ENCODE assay signal across 8 cellular contexts in genomic region chr3:177057768-177058167, GRCh38.
DNase-seq lines count a peak whose midpoint lies in the region; ATAC-seq and TF ChIP-seq lines count a peak whose summit lies in the region.

No MANE protein-coding gene starts in this region.

- no peak overlapping the region for H2BK120ac ChIP-seq in H9 (ENCODE audit: low read depth, low read length, poor library complexity, severe bottlenecking)

- H3K9me3 Mint-ChIP-seq in H9, result no peaks in the 10 kb centered on the region

- no peak overlapping the region for H2BK15ac ChIP-seq in H9 (ENCODE audit: low read depth, low read length)

- peaks cover 5 to 11% of the 10 kb centered on the region in 2 experiments; a peak in 3 of 4 replicates for H3K4me1 Mint-ChIP-seq in H9

- H3K9me3 ChIP-seq in SK-N-SH (no peaks in the 10 kb centered on the region), osteoblast (ENCODE audit: low read depth, low read length) (no peaks in the 10 kb centered on the region), Peyer's patch (no peaks in the 10 kb centered on the region), H9 (ENCODE audit: control insufficient read depth, low read depth, low read length) (no peaks in the 10 kb centered on the region)

- no peaks in the 10 kb centered on the region for H3K9me2 ChIP-seq in SK-N-SH

- no peak overlapping the region for H3K4me3 Mint-ChIP-seq in H9

- H3K23ac ChIP-seq in H9 (ENCODE audit: insufficient read length, low read depth, low read length), result no peak overlapping the region

- TF ChIP-seq POLR2A in Peyer's patch (IDR thresholded peaks at IDR 0.05), result no peak

- CTCF ChIA-PET in SK-N-SH (lab: Yijun Ruan, JAX), result interaction anchor here (1.0 kb wide), 1 partner anchor 42 kb away, joined by 3 read pairs; no protein-coding TSS in a partner anchor

- no peaks in the 10 kb centered on the region for H3K23me2 ChIP-seq in H9 (ENCODE audit: insufficient read length, low read depth, low read length, poor library complexity, severe bottlenecking)

- TF ChIP-seq EP300 in SK-N-SH (IDR thresholded peaks at IDR 0.05; ENCODE audit: borderline replicate concordance in 1 of 2, low read depth in 1 of 2, low read length in 1 of 2), result no peak

- no peaks in the 10 kb centered on the region for H3K27me3 ChIP-seq in SK-N-SH (ENCODE audit: insufficient read depth)
- H3K27me3 ChIP-seq in osteoblast (ENCODE audit: insufficient read depth, low read length), result no peaks in the 10 kb centered on the region
- H3K27me3 ChIP-seq in Peyer's patch, result no peaks in the 10 kb centered on the region
- no peaks in the 10 kb centered on the region for H3K27me3 ChIP-seq in H9 (ENCODE audit: insufficient read depth, low read length)

- H3T11ph ChIP-seq in H9 (ENCODE audit: low read length), result no peak overlapping the region

- no peaks in the 10 kb centered on the region for H3K79me1 ChIP-seq in H9 (ENCODE audit: insufficient read depth, low read depth, low read length, poor library complexity, severe bottlenecking)

- H3K27me3 Mint-ChIP-seq in H9 (ENCODE audit: low read depth), result no peaks in the 10 kb centered on the region

- peaks cover 3 to 36% of the 10 kb centered on the region in 2 experiments for H3K4me1 ChIP-seq in SK-N-SH (ENCODE audit: control insufficient read depth in 1 of 2, insufficient read depth in 2 of 2, low read depth in 1 of 2, low read length in 1 of 2)
- H3K4me1 ChIP-seq in osteoblast (ENCODE audit: insufficient read depth, low read length), result peaks cover 11% of the 10 kb centered on the region
- peaks cover 0 to 5% (median 0%) of the 10 kb centered on the region in 4 donors for H3K4me1 ChIP-seq in Peyer's patch
- H3K4me1 ChIP-seq in H9 (ENCODE audit: insufficient read depth, low read length), result no peaks in the 10 kb centered on the region; the same call in 1 of the 2 replicates

- H3K9ac ChIP-seq in SK-N-SH (no peak overlapping the region), H9 (ENCODE audit: extremely low read depth, insufficient read length, low read length) (no peak overlapping the region)

- H3K36me3 ChIP-seq in SK-N-SH (replicated peaks in 1 of 2; ENCODE audit: control insufficient read depth in 1 of 2, insufficient read depth in 2 of 2, low read length in 1 of 2) (peaks cover 10 to 21% of the 10 kb centered on the region in 2 experiments), osteoblast (ENCODE audit: insufficient read depth, low read length) (peaks cover 8% of the 10 kb centered on the region), Peyer's patch (no peaks in the 10 kb centered on the region)

- no peak overlapping the region for H2BK20ac ChIP-seq in H9 (ENCODE audit: low read depth, low read length, poor library complexity, severe bottlenecking)

- H2AK5ac ChIP-seq in H9 (ENCODE audit: insufficient read length, low read length), result no peak overlapping the region

- TF ChIP-seq CTCF in SK-N-SH (IDR thresholded peaks at IDR 0.05) (no peak), osteoblast (IDR thresholded peaks at IDR 0.05; ENCODE audit: extremely low read depth, low read depth, low read length) (no peak), Peyer's patch (IDR thresholded peaks at IDR 0.05) (no peak), H9 (conservative IDR thresholded peaks at IDR 0.05) (no peak)

- H3K4me3 ChIP-seq in SK-N-SH (ENCODE audit: low read depth in 2 of 2, low read length in 1 of 2) (no peak overlapping the region), osteoblast (ENCODE audit: insufficient read depth, low read length) (no peak overlapping the region), Peyer's patch (no peak overlapping the region)

- no peak overlapping the region for H3K56ac ChIP-seq in H9 (ENCODE audit: insufficient read length, low read depth, low read length)

- DNase-seq in activated CD4-positive, alpha-beta T cell treated with anti-CD3 and anti-CD28 coated beads, Interleukin-2, amount 50 U/mL, for 1 hour, result peak; percentile 20
- peak; percentile 7 to 32 for DNase-seq in stimulated activated CD4-positive, alpha-beta T cell treated with anti-CD3 and anti-CD28 coated beads, Interleukin-2, amount 100 ng/mL, for 48 hours
- no peak for DNase-seq in SK-N-SH
- no peak for DNase-seq in osteoblast (ENCODE audit: insufficient read length, low spot score, missing footprints)
- no peak for DNase-seq in Peyer's patch
- DNase-seq in H9, result no peak

- H4K20me1 ChIP-seq in SK-N-SH (ENCODE audit: insufficient read depth) (peaks cover 8% of the 10 kb centered on the region; the same call in 1 of the 2 replicates), osteoblast (ENCODE audit: insufficient read depth, low read length) (peaks cover 2% of the 10 kb centered on the region), H9 (ENCODE audit: control insufficient read depth, insufficient read depth, insufficient read length) (no peaks in the 10 kb centered on the region)

- no peak overlapping the region for H3K4ac ChIP-seq in H9 (ENCODE audit: low read depth, low read length)

- no peak overlapping the region for H4K8ac ChIP-seq in H9 (replicated peaks; ENCODE audit: insufficient read length, low read depth, low read length)

- TF ChIP-seq RAD21 in SK-N-SH (IDR thresholded peaks at IDR 0.05; ENCODE audit: low read length), result no peak

- 93% methylated on average over 4 of the region's 4 CpGs for WGBS in SK-N-SH (ENCODE audit: low lambda C conversion rate)
- WGBS in H9 (ENCODE audit: extremely low coverage, insufficient read length, low lambda C conversion rate), result no CpG with 5 or more reads among the region's 4 CpGs

- no peak overlapping the region for H3K14ac ChIP-seq in H9 (ENCODE audit: insufficient read depth, low read length)

- H2AFZ ChIP-seq in SK-N-SH (ENCODE audit: low read depth), result no peak overlapping the region
- no peak overlapping the region for H2AFZ ChIP-seq in osteoblast (ENCODE audit: low read length)
- H2AFZ ChIP-seq in H9 (ENCODE audit: low read length), result no peak overlapping the region

- H3F3A ChIP-seq in SK-N-SH (replicated peaks; ENCODE audit: insufficient read depth), result no peaks in the 10 kb centered on the region

- H4K91ac ChIP-seq in H9 (ENCODE audit: insufficient read length, low read depth, low read length), result no peak overlapping the region

- no peak overlapping the region for H2BK5ac ChIP-seq in H9 (ENCODE audit: insufficient read length, low read length)

- H3K36me3 Mint-ChIP-seq in H9 (ENCODE audit: insufficient read depth in 1 of 3, low read depth in 3 of 3), result peaks cover 0 to 10% (median 6%) of the 10 kb centered on the region in 3 experiments; a peak in 2 of 7 replicates

- no peak overlapping the region for H3K18ac ChIP-seq in H9 (ENCODE audit: insufficient read length, low read depth, low read length)

- POLR2A ChIA-PET in SK-N-SH (lab: Yijun Ruan, JAX), result no interaction called here

- no peak overlapping the region for H3K27ac Mint-ChIP-seq in H9

- H3K79me2 ChIP-seq in SK-N-SH (ENCODE audit: insufficient read depth) (peaks cover 54% of the 10 kb centered on the region), osteoblast (ENCODE audit: insufficient read depth, low read length) (peaks cover 73% of the 10 kb centered on the region), H9 (ENCODE audit: insufficient read depth, low read length) (peaks cover 3% of the 10 kb centered on the region; the same call in 1 of the 2 replicates)

- no peak overlapping the region for H2BK12ac ChIP-seq in H9 (ENCODE audit: insufficient read length, low read depth, low read length)

- H3K4me2 ChIP-seq in SK-N-SH (no peak overlapping the region), osteoblast (ENCODE audit: insufficient read depth, low read length) (no peak overlapping the region), H9 (ENCODE audit: insufficient read depth, insufficient read length, low read length) (no peak overlapping the region)

- no peak overlapping the region for H4K5ac ChIP-seq in H9 (ENCODE audit: insufficient read length, low read depth, low read length)

- ATAC-seq in GM19043 (IDR thresholded peaks at IDR 0.05; ENCODE audit: low read depth, unreplicated experiment), result peak; percentile 98
- peak; percentile 98 for ATAC-seq in HG02973 (IDR thresholded peaks at IDR 0.05; ENCODE audit: unreplicated experiment)

- no peak overlapping the region for H3K27ac ChIP-seq in SK-N-SH (ENCODE audit: low read depth in 2 of 2, low read length in 1 of 2)
- H3K27ac ChIP-seq in osteoblast (ENCODE audit: low read depth, low read length), result no peak overlapping the region
- H3K27ac ChIP-seq in Peyer's patch, result peak overlapping the region in 1 of 4 donors; percentile 53
- no peak overlapping the region for H3K27ac ChIP-seq in H9 (ENCODE audit: insufficient read length, low read depth, low read length)

TF ChIP-seq in SK-N-SH, 30 proteins besides CTCF, POLR2A, EP300 and RAD21:
- TF ChIP-seq CHD2 (IDR thresholded peaks at IDR 0.05; ENCODE audit: low read length, partially characterized antibody) (no peak), TCF12 (IDR thresholded peaks at IDR 0.05) (no peak), SIN3A (IDR thresholded peaks at IDR 0.05; ENCODE audit: borderline replicate concordance, low read depth, low read length) (no peak), ZBTB33 (IDR thresholded peaks at IDR 0.05; ENCODE audit: borderline replicate concordance, low read depth) (no peak)

Comparison
In these comparisons a context has a peak if more than half of its experiments do, and no peak if none do; other contexts are left out.
1. DNase-seq: peak in activated CD4-positive, alpha-beta T cell treated with anti-CD3 and anti-CD28 coated beads, Interleukin-2, amount 50 U/mL, for 1 hour (single experiment) and stimulated activated CD4-positive, alpha-beta T cell treated with anti-CD3 and anti-CD28 coated beads, Interleukin-2, amount 100 ng/mL, for 48 hours (2 of 2); none in SK-N-SH (single experiment), osteoblast (single experiment), Peyer's patch (0 of 3) and H9 (single experiment).